7 cellular contexts compared by ENCODE assay signal in genomic region chr6:93685494-93685893, GRCh38.
"Had no signal": no experiment of that assay in that cellular context is flagged by ENCODE, and none has a peak within 500 bp of the region (broad histone marks: within the 10 kb centered on the region; RNA-seq: fewer than 3 reads in every experiment).

No MANE protein-coding gene starts in this region.

- ATAC-seq: HepG2, K562 had no signal

- H3K4me3 ChIP-seq: K562 had no signal

- H3K4me3 Mint-ChIP-seq: IgD-negative memory B cell had no signal

- H3K27ac ChIP-seq: HL-60 had no signal

- DNase-seq: IMR-90, KBM-7, KG1 had no signal

- H3K27me3 Mint-ChIP-seq: IgD-negative memory B cell had no signal

- H3K4me1 Mint-ChIP-seq: IgD-negative memory B cell had no signal

- H3K27ac Mint-ChIP-seq: IgD-negative memory B cell had no signal
